22 cellular contexts compared by ENCODE assay signal in the genomic region with DNA sequence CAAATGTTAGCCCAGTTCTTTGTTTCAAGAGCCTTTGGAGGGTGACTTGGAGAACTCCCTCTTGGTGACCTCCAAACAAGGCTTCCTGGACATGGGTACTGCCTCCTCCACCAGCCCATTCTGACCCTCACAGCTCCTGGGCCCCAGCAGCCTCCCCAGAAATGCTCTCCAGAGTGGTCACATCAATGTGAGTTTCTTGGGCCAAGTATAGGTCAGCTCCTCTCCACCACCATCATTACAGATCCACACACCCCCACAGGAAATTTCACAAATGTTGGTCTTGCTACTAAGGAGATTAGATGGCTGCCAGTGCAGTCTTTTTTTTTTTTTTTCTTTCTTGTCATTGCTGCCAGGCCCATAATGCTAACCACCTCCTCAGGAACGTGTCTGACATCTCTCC.
"Had no signal": no experiment of that assay in that cellular context is flagged by ENCODE, and none has a peak within 500 bp of the region (broad histone marks: within the 10 kb centered on the region; RNA-seq: fewer than 3 reads in every experiment).

No MANE protein-coding gene starts in this region.

- H3K4me1 ChIP-seq: gastrocnemius medialis, parathyroid adenoma, psoas muscle, spleen, upper lobe of left lung had no signal

- H3K27ac ChIP-seq: epithelial cell of prostate, gastrocnemius medialis, parathyroid adenoma, psoas muscle, spleen, upper lobe of left lung, VCaP had no signal

- H3K27me3 ChIP-seq: gastrocnemius medialis, spleen, upper lobe of left lung had no signal

- H3K4me3 ChIP-seq: gastrocnemius medialis, psoas muscle, spleen, upper lobe of left lung had no signal

- H3K79me2 ChIP-seq: parathyroid adenoma had no signal

- H2AFZ ChIP-seq: parathyroid adenoma had no signal

- H3K36me3 ChIP-seq: gastrocnemius medialis, spleen, upper lobe of left lung had no signal

- H3K9me3 ChIP-seq: gastrocnemius medialis, psoas muscle, spleen, upper lobe of left lung had no signal

- DNase-seq: activated CD4-positive, alpha-beta T cell treated with anti-CD3 and anti-CD28 coated beads for 4 hours; activated CD4-positive, alpha-beta T cell treated with anti-CD3 and anti-CD28 coated beads, Interleukin-2, amount 50 U/mL, for 4 hours; activated CD8-positive, alpha-beta memory T cell treated with anti-CD3 and anti-CD28 coated beads for 24 hours; activated effector memory CD4-positive, alpha-beta T cell treated with anti-CD3 and anti-CD28 coated beads, Interleukin-2, amount 50 U/mL, for 16 hours; activated naive CD4-positive, alpha-beta T cell treated with anti-CD3 and anti-CD28 coated beads for 36 hours; activated naive CD8-positive, alpha-beta T cell treated with anti-CD3 and anti-CD28 coated beads for 36 hours; activated T-cell treated with anti-CD3 and anti-CD28 coated beads, Interleukin-2, amount 50 U/mL, for 1 hour; dermis blood vessel endothelial cell; effector CD8-positive, alpha-beta T cell; gastrocnemius medialis; glutamatergic neuron; midbrain; naive thymus-derived CD8-positive, alpha-beta T cell; occipital lobe; psoas muscle; spleen; stimulated activated CD4-positive, alpha-beta T cell treated with anti-CD3 and anti-CD28 coated beads, Interleukin-2, amount 100 ng/mL, for 48 hours; stimulated activated naive CD8-positive, alpha-beta T cell treated with anti-CD3 and anti-CD28 coated beads, Interleukin-15, Interleukin-2, amounts not matched to agents 100 U/mL and 50 U/mL, for 24 hours had no signal

- H3K9ac ChIP-seq: parathyroid adenoma had no signal

- ATAC-seq: gastrocnemius medialis; naive thymus-derived CD8-positive, alpha-beta T cell; stimulated activated naive CD8-positive, alpha-beta T cell treated with anti-CD3 and anti-CD28 coated beads, Interleukin-15, Interleukin-2, amounts not matched to agents 100 U/mL and 50 U/mL, for 24 hours had no signal
